18 cellular contexts compared by ENCODE assay signal in the genomic region with DNA sequence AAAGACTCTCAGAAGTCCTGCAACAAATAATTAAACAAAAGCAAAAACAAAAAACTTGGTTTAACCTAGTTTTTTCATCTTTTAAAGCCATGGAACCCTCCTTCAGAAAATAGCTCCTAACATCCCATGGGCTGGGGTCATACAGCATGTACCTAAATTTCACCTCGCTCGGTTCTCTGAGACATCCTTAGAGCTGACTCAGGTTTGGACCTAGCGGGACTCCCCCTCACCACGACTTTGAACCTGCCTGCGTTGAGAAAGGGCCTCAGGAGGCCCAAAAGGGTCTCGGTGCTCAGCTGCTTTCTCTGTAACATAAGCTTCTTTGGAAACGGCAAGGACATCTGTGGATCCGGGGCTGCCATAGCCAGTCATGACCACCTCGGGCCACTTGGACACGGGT.
"Had no signal": no experiment of that assay in that cellular context is flagged by ENCODE, and none has a peak within 500 bp of the region (broad histone marks: within the 10 kb centered on the region; RNA-seq: fewer than 3 reads in every experiment).

No MANE protein-coding gene starts in this region.

- H3K27me3 Mint-ChIP-seq: activated CD4-positive, alpha-beta T cell treated with anti-CD3 and anti-CD28 coated beads, Interleukin-2, amount 10 ng/mL, durations not matched to agents 24 days and 14 days; activated naive CD4-positive, alpha-beta T cell treated with anti-CD3 and anti-CD28 coated beads, Interleukin-2, amount 10 ng/mL, durations not matched to agents 7 days and 5 days had no signal

- H3K27ac Mint-ChIP-seq: activated naive CD4-positive, alpha-beta T cell treated with anti-CD3 and anti-CD28 coated beads, Interleukin-2, amount 10 ng/mL, durations not matched to agents 7 days and 5 days; dendritic cell treated with granulocyte-macrophage colony-stimulating factor and Interleukin-4, amounts not matched to agents 40 ng/mL and 50 ng/mL, for 4 days had no signal

- H3K79me2 ChIP-seq: parathyroid adenoma had no signal

- H3K9ac ChIP-seq: parathyroid adenoma had no signal

- DNase-seq: activated CD4-positive, alpha-beta T cell treated with anti-CD3 and anti-CD28 coated beads, Interleukin-2, amount 10 ng/mL, durations not matched to agents 24 days and 14 days; activated naive CD4-positive, alpha-beta T cell treated with anti-CD3 and anti-CD28 coated beads, Interleukin-2, amount 10 ng/mL, durations not matched to agents 7 days and 5 days; adrenal gland; effector CD8-positive, alpha-beta T cell; kidney glomerular epithelial cell; left ventricle myocardium inferior; mammary epithelial cell; stimulated activated naive CD4-positive, alpha-beta T cell; substantia nigra; T-helper 1 cell; T1000; transverse colon had no signal

- H3K27me3 ChIP-seq: adrenal gland, gastroesophageal sphincter, heart left ventricle, transverse colon had no signal

- H3K4me1 ChIP-seq: adrenal gland, parathyroid adenoma had no signal

- H3K36me3 ChIP-seq: adrenal gland, neutrophil, transverse colon had no signal

- ATAC-seq: esophagus mucosa, gastroesophageal sphincter had no signal

- H3K9me3 ChIP-seq: adrenal gland, gastroesophageal sphincter, heart left ventricle, left ventricle myocardium inferior, neutrophil, transverse colon had no signal

- H3K4me3 Mint-ChIP-seq: activated CD4-positive, alpha-beta T cell treated with anti-CD3 and anti-CD28 coated beads, Interleukin-2, amount 10 ng/mL, durations not matched to agents 24 days and 14 days; activated naive CD4-positive, alpha-beta T cell treated with anti-CD3 and anti-CD28 coated beads, Interleukin-2, amount 10 ng/mL, durations not matched to agents 7 days and 5 days; dendritic cell treated with granulocyte-macrophage colony-stimulating factor and Interleukin-4, amounts not matched to agents 40 ng/mL and 50 ng/mL, for 4 days had no signal

- H3K4me3 ChIP-seq: adrenal gland, gastroesophageal sphincter, heart left ventricle, left ventricle myocardium inferior, transverse colon had no signal

- H3K27ac ChIP-seq: adrenal gland, heart left ventricle, left ventricle myocardium inferior, neutrophil, parathyroid adenoma, transverse colon had no signal

- H2AFZ ChIP-seq: parathyroid adenoma had no signal

- H3K9me3 Mint-ChIP-seq: activated CD4-positive, alpha-beta T cell treated with anti-CD3 and anti-CD28 coated beads, Interleukin-2, amount 10 ng/mL, durations not matched to agents 24 days and 14 days; activated naive CD4-positive, alpha-beta T cell treated with anti-CD3 and anti-CD28 coated beads, Interleukin-2, amount 10 ng/mL, durations not matched to agents 7 days and 5 days; dendritic cell treated with granulocyte-macrophage colony-stimulating factor and Interleukin-4, amounts not matched to agents 40 ng/mL and 50 ng/mL, for 4 days had no signal
